Comparison of ENCODE assay signal across 20 cellular contexts in genomic region chr22:49587987-49588386, GRCh38.
"Had no signal": no experiment of that assay in that cellular context is flagged by ENCODE, and none has a peak within 500 bp of the region (broad histone marks: within the 10 kb centered on the region; RNA-seq: fewer than 3 reads in every experiment).

No MANE protein-coding gene starts in this region.

- H3K4me3 ChIP-seq: colonic mucosa, hepatocyte, mucosa of descending colon, ovary, prostate gland, stomach, thoracic aorta, uterus had no signal

- H3K27me3 Mint-ChIP-seq: naive thymus-derived CD8-positive, alpha-beta T cell had no signal

- H3K4me1 Mint-ChIP-seq: endodermal cell had no signal

- H3K4me2 ChIP-seq: hepatocyte had no signal

- H3K27ac Mint-ChIP-seq: endodermal cell, type B pancreatic cell had no signal

- H3K27me3 ChIP-seq: colonic mucosa, hepatocyte, ovary, uterus had no signal

- H3K36me3 Mint-ChIP-seq: type B pancreatic cell had no signal

- H3K4me1 ChIP-seq: colonic mucosa, prostate gland, stomach, uterus had no signal

- DNase-seq: colonic mucosa; effector CD4-positive, alpha-beta T cell; endodermal cell; erythroblast; foreskin melanocyte; kidney glomerular epithelial cell; mammary epithelial cell; mucosa of descending colon; ovary; stimulated activated CD4-positive, alpha-beta T cell treated with anti-CD3 and anti-CD28 coated beads, Interleukin-12 subunit alpha, Interleukin-12 subunit beta, amount 100 ng/mL, for 4 hours; stimulated activated naive CD4-positive, alpha-beta T cell; stomach; substantia nigra; uterus had no signal

- H3K4me3 Mint-ChIP-seq: endodermal cell; naive thymus-derived CD8-positive, alpha-beta T cell; type B pancreatic cell had no signal

- H3K9me3 ChIP-seq: colonic mucosa, mucosa of descending colon, ovary, prostate gland, stomach, thoracic aorta, uterus had no signal

- H3K9me3 Mint-ChIP-seq: naive thymus-derived CD8-positive, alpha-beta T cell; type B pancreatic cell had no signal

- ATAC-seq: mucosa of descending colon; naive thymus-derived CD8-positive, alpha-beta T cell; sciatic nerve had no signal

- H3K27ac ChIP-seq: colonic mucosa, hepatocyte, ovary, prostate gland, stomach, thoracic aorta, uterus had no signal

- H3K36me3 ChIP-seq: colonic mucosa, ovary, prostate gland, stomach, thoracic aorta, uterus had no signal

- H2AFZ ChIP-seq: hepatocyte had no signal
